Comparison of ENCODE assay signal across 8 cellular contexts in genomic region chr14:103576371-103577024, GRCh38. TPM values are rescaled to one million over a fixed set of nuclear protein-coding genes. Genes with fewer than 3 reads are reported as not detected.
DNase-seq lines count a peak whose midpoint lies in the region; ATAC-seq and TF ChIP-seq lines count a peak whose summit lies in the region.

No MANE protein-coding gene starts in this region.

- peak overlapping the region; percentile 81 for H3K27ac ChIP-seq in colonic mucosa
- H3K27ac ChIP-seq in subcutaneous abdominal adipose tissue (ENCODE audit: low read depth, low read length) = peak overlapping the region; percentile 67

- peak; percentile 97 for ATAC-seq in left lobe of liver
- no peak for ATAC-seq in GM21528 (IDR thresholded peaks at IDR 0.05; ENCODE audit: low FRiP score, unreplicated experiment)
- no peak for ATAC-seq in HG03571 (IDR thresholded peaks at IDR 0.05; ENCODE audit: unreplicated experiment)
- no peak for ATAC-seq in HG03460 (IDR thresholded peaks at IDR 0.05; ENCODE audit: unreplicated experiment)

- peak; percentile 86 for DNase-seq in Caki2 (ENCODE audit: low read depth)
- peak; percentile 85 for DNase-seq in NCI-H2196 (lab: John Stamatoyannopoulos, UW; ENCODE audit: unreplicated experiment)
- DNase-seq in colonic mucosa = peak; percentile 97
- DNase-seq in left lobe of liver (ENCODE audit: low spot score) = peak; percentile 94

- in situ Hi-C loops in Caki2 (cut with HindIII; ENCODE audit: low pct_unique_long_range_greater_than_20kb, low sequenced_read_pairs) = no loop called here

- no peak for TF ChIP-seq CTCF in colonic mucosa (IDR thresholded peaks at IDR 0.05)

- H3K9me3 ChIP-seq in colonic mucosa (no peaks in the 10 kb centered on the region), subcutaneous abdominal adipose tissue (ENCODE audit: control insufficient read depth in 5 of 5, low read length in 5 of 5) (no peaks in the 10 kb centered on the region)

- H3K36me3 ChIP-seq in colonic mucosa (no peaks in the 10 kb centered on the region), subcutaneous abdominal adipose tissue (ENCODE audit: control insufficient read depth in 5 of 5, insufficient read depth in 5 of 5, low read length in 5 of 5) (peaks cover 0 to 50% (median 30%) of the 10 kb centered on the region in 5 donors)

- H3K4me3 ChIP-seq in colonic mucosa = no peak overlapping the region
- no peak overlapping the region for H3K4me3 ChIP-seq in subcutaneous abdominal adipose tissue (ENCODE audit: low read depth in 1 of 5, low read length in 5 of 5)

- H3K9ac ChIP-seq in colonic mucosa (ENCODE audit: low read depth in 2 of 2, low read length in 2 of 2) (peak overlapping the region; percentile 8 to 64), subcutaneous abdominal adipose tissue (ENCODE audit: low read length in 5 of 5) (peak overlapping the region in 2 of 5 donors; percentile 3 to 4)

- intact Hi-C loops in colonic mucosa (cut with DNase I) = loop anchor here (5.0 kb wide), 1 partner anchor 51 kb away; the partner anchor contains the start of gene KLC1

- H3K27me3 ChIP-seq in colonic mucosa = no peaks in the 10 kb centered on the region
- H3K27me3 ChIP-seq in subcutaneous abdominal adipose tissue (ENCODE audit: control insufficient read depth in 5 of 5, insufficient read depth in 4 of 5, low read length in 5 of 5) = no peaks in the 10 kb centered on the region

- H3K4me1 ChIP-seq in colonic mucosa (peaks cover 6% of the 10 kb centered on the region), subcutaneous abdominal adipose tissue (ENCODE audit: control insufficient read depth in 5 of 5, insufficient read depth in 5 of 5, low read length in 5 of 5) (peaks cover 4 to 33% (median 13%) of the 10 kb centered on the region in 5 donors)

RNA-seq across cellular contexts. Expression of gene COA8, which starts 13.7 kb away (rescaled TPM):
- 42.8 and 55.6 TPM in 2 replicates for total RNA-seq in Caki2 (2014; rRNA removed; shearing (Covaris generic); ENCODE audit: low replicate concordance)
- total RNA-seq in colonic mucosa = 10 to 100 TPM; 37.1 to 41.5 TPM
- total RNA-seq in left lobe of liver = 17.1 TPM

RNA-seq across cellular contexts. Expression of gene BAG5, which starts 14.0 kb away (rescaled TPM):
- total RNA-seq in Caki2 (2014; rRNA removed; shearing (Covaris generic); ENCODE audit: low replicate concordance) = 2.6 and 4.4 TPM in 2 replicates
- total RNA-seq in colonic mucosa = 10 to 100 TPM; 26.8 to 29.7 TPM
- total RNA-seq in left lobe of liver = 7.5 TPM

RNA-seq across cellular contexts. Expression of gene TRMT61A, which starts 47.5 kb away (rescaled TPM):
- 14.4 and 25.3 TPM in 2 replicates for total RNA-seq in Caki2 (2014; rRNA removed; shearing (Covaris generic); ENCODE audit: low replicate concordance)
- total RNA-seq in colonic mucosa (10 to 100 TPM in 1 of 2 donors, 1 to 10 TPM in 1; 10.0 to 17.8 TPM), left lobe of liver (6.0 TPM)

RNA-seq across cellular contexts. Expression of gene KLC1, which starts 52.5 kb away (rescaled TPM):
- 55.8 and 80.3 TPM in 2 replicates for total RNA-seq in Caki2 (2014; rRNA removed; shearing (Covaris generic); ENCODE audit: low replicate concordance)
- total RNA-seq in colonic mucosa (100 to 1,000 TPM in 1 of 2 donors, 10 to 100 TPM in 1; 78.1 to 112 TPM), left lobe of liver (56.6 TPM)

RNA-seq across cellular contexts. Expression of gene CKB, which starts 53.9 kb away (rescaled TPM):
- total RNA-seq in Caki2 (2014; rRNA removed; shearing (Covaris generic); ENCODE audit: low replicate concordance) = 14.8 and 25.2 TPM in 2 replicates
- 1,000 to 10,000 TPM; 1,501 to 4,641 TPM for total RNA-seq in colonic mucosa
- 10.2 TPM for total RNA-seq in left lobe of liver
